In the genomic region with DNA sequence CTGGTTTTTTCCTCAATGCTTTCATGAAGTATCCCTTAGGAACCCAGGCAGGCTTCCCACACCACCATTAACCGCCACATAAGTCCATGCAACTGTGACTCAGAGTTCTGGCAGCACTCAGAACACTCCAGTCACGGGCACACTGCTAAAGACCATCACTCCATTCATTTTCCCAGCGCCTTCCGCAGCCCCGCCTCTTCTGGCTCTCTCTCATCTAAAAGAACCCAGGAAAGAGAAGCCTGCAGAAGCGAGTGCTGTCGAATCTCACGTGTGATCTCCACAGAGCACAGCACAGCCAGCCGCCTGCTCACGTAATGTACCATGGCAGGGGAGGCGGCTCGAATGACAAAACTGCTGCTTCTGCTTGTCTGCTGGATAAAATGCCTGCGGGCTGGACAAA, we compare ENCODE assay signal across 9 cellular contexts. TPM values are rescaled to one million over a fixed set of nuclear protein-coding genes. Genes with fewer than 3 reads are reported as not detected.
A peak's percentile ranks its signal among the peaks of the same experiment; 100 is the strongest.
DNase-seq lines count a peak whose midpoint lies in the region; ATAC-seq, FAIRE-seq and TF ChIP-seq lines count a peak whose summit lies in the region.
"Had no signal": no experiment of that assay in that cellular context is flagged by ENCODE, and none has a peak within 500 bp of the region (broad histone marks: within the 10 kb centered on the region; RNA-seq: fewer than 3 reads in every experiment).

No MANE protein-coding gene starts in this region.

- peak overlapping the region; percentile 76; the same call in 1 of the 2 replicates for H3K27ac ChIP-seq in SK-N-MC
- peak overlapping the region; percentile 95 for H3K27ac ChIP-seq in fibroblast of lung (ENCODE audit: insufficient read depth, low read length)
- H3K27ac ChIP-seq in small intestine (ENCODE audit: low read depth in 1 of 2, low read length in 1 of 2), result peak overlapping the region; percentile 84 to 90

- peak overlapping the region; percentile 51 for H3K9ac ChIP-seq in SK-N-MC (ENCODE audit: insufficient read length)
- H3K9ac ChIP-seq in fibroblast of lung (ENCODE audit: insufficient read depth, low read length), result peak overlapping the region; percentile 37

- TF ChIP-seq CTCF in fibroblast of lung (conservative IDR thresholded peaks at IDR 0.05 in 1 of 2, IDR thresholded peaks at IDR 0.05 in 1 of 2; ENCODE audit: low read depth in 1 of 2, low read length in 2 of 2), result no peak

- peak; percentile 59 for DNase-seq in DMS 273 (lab: John Stamatoyannopoulos, UW; ENCODE audit: unreplicated experiment)
- DNase-seq in DMS 273 treated with DMSO at 0.1 percent for 48 hours (lab: John Stamatoyannopoulos, UW), result no peak
- no peak for DNase-seq in SK-N-MC (ENCODE audit: low read depth, low spot score)
- DNase-seq in fibroblast of lung (ENCODE audit: low read depth in 2 of 2), result peak; percentile 95 to 98
- peak; percentile 55 for DNase-seq in small intestine
- no peak for DNase-seq in stimulated activated naive CD4-positive, alpha-beta T cell treated with Interleukin-2 at 50 U/mL for 16 hours (lab: John Stamatoyannopoulos, UW)
- DNase-seq: NCI-H1436 treated with DMSO at 0.1 percent for 48 hours had no signal

- no peak overlapping the region for H2AFZ ChIP-seq in fibroblast of lung (ENCODE audit: low read length)

- H3K9me3 ChIP-seq in SK-N-MC (ENCODE audit: low read depth, low read length), result no peaks in the 10 kb centered on the region
- no peaks in the 10 kb centered on the region for H3K9me3 ChIP-seq in fibroblast of lung (ENCODE audit: control insufficient read depth, insufficient read depth, low read depth, low read length)
- H3K9me3 ChIP-seq in small intestine (ENCODE audit: control insufficient read depth, low read depth), result no peaks in the 10 kb centered on the region

- H3K4me2 ChIP-seq in fibroblast of lung (ENCODE audit: extremely low read depth, insufficient read depth, low read length), result peak overlapping the region; percentile 62

- H3K4me3 ChIP-seq in SK-N-MC (peak overlapping the region; percentile 58), fibroblast of lung (replicated peaks in 1 of 4; ENCODE audit: control extremely low read depth in 1 of 4, insufficient read depth in 1 of 4, low read depth in 3 of 4, low read length in 4 of 4) (peak overlapping the region; percentile 5 to 29 (median 17)), small intestine (ENCODE audit: low read depth in 1 of 2, low read length in 2 of 2) (peak overlapping the region in 1 of 2 donors; percentile 15)

- H4K20me1 ChIP-seq in fibroblast of lung (ENCODE audit: control insufficient read depth, extremely low read depth, insufficient read depth, low read length), result no peaks in the 10 kb centered on the region

- H3K4me1 ChIP-seq in fibroblast of lung (ENCODE audit: control insufficient read depth, extremely low read depth, insufficient read depth, low read length) (peaks cover 14% of the 10 kb centered on the region), small intestine (ENCODE audit: control insufficient read depth in 2 of 2, insufficient read depth in 1 of 2, low read depth in 1 of 2, low read length in 1 of 2) (peaks cover 5 to 7% of the 10 kb centered on the region in 2 donors)

- H3K79me2 ChIP-seq in fibroblast of lung (ENCODE audit: control insufficient read depth, insufficient read depth, low read length), result peaks cover 5% of the 10 kb centered on the region

- FAIRE-seq in small intestine (lab: Jason Lieb, UNC), result no peak

- no peaks in the 10 kb centered on the region for H3K27me3 ChIP-seq in fibroblast of lung (ENCODE audit: control insufficient read depth, insufficient read depth, low read length)
- no peaks in the 10 kb centered on the region for H3K27me3 ChIP-seq in small intestine (ENCODE audit: control insufficient read depth in 2 of 2, insufficient read depth in 2 of 2, low read length in 2 of 2)

- 26 to 69% (median 46%) methylated on average over 13 of the region's 13 CpGs for WGBS in small intestine, 3 donors

- ATAC-seq in HG02884 (IDR thresholded peaks at IDR 0.05; ENCODE audit: unreplicated experiment) (no peak), GM18907 (IDR thresholded peaks at IDR 0.05; ENCODE audit: unreplicated experiment) (no peak)

- peaks cover 11% of the 10 kb centered on the region for H3K36me3 ChIP-seq in SK-N-MC (ENCODE audit: insufficient read depth, low read length)
- H3K36me3 ChIP-seq in fibroblast of lung (ENCODE audit: control insufficient read depth, insufficient read depth, low read length), result peaks cover 6% of the 10 kb centered on the region
- H3K36me3 ChIP-seq in small intestine (ENCODE audit: control insufficient read depth in 2 of 2, insufficient read depth in 2 of 2, low read length in 2 of 2), result no peaks in the 10 kb centered on the region

RNA-seq across cellular contexts. Expression of gene PSMG3, which starts 1.9 kb away (rescaled TPM):
- 19.3 and 21.3 TPM in 2 replicates for total RNA-seq in fibroblast of lung
- polyA plus RNA-seq in fibroblast of lung (24.6 and 31.3 TPM in 2 replicates), small intestine (10 to 100 TPM; 67.0 to 73.1 (median 72.7) TPM)
- polyA plus RNA-seq in fibroblast of lung (2012), result 23.8 and 35.5 TPM in 2 replicates
- polyA minus RNA-seq in fibroblast of lung (ENCODE audit: low replicate concordance), result 7.0 and 9.2 TPM in 2 replicates

RNA-seq across cellular contexts. Expression of gene TMEM184A, which starts 11.9 kb away (rescaled TPM):
- total RNA-seq in fibroblast of lung, result under 0.01 TPM in 2 replicates
- polyA plus RNA-seq in fibroblast of lung (0.05 and 0.10 TPM in 2 replicates), small intestine (10 to 100 TPM; 30.0 to 55.0 (median 37.4) TPM)
- polyA plus RNA-seq in fibroblast of lung (2012), result 0.09 and 0.36 TPM in 2 replicates
- 3.0 TPM in 1 of 2 replicates, not detected in the other for polyA minus RNA-seq in fibroblast of lung (ENCODE audit: low replicate concordance)

RNA-seq across cellular contexts. Expression of gene MAFK, which starts 37.4 kb away (rescaled TPM):
- 14.6 and 18.0 TPM in 2 replicates for total RNA-seq in fibroblast of lung
- polyA plus RNA-seq in fibroblast of lung (3.2 TPM in 2 replicates), small intestine (10 to 100 TPM; 26.1 to 34.2 (median 29.7) TPM)
- polyA plus RNA-seq in fibroblast of lung (2012), result 11.9 and 15.1 TPM in 2 replicates
- polyA minus RNA-seq in fibroblast of lung (ENCODE audit: low replicate concordance), result 4.1 and 4.6 TPM in 2 replicates

Comparison
In these comparisons a context has a peak if more than half of its experiments do, and no peak if none do; other contexts are left out.
1. DNase-seq: peak in DMS 273 (single experiment), fibroblast of lung (2 of 2) and small intestine (single experiment); none in DMS 273 treated with DMSO at 0.1 percent for 48 hours (single experiment), SK-N-MC (single experiment) and stimulated activated naive CD4-positive, alpha-beta T cell treated with Interleukin-2 at 50 U/mL for 16 hours (single experiment).
2. RNA of gene TMEM184A, which starts 11.9 kb away (polyA plus RNA-seq): 30.0 to 55.0 TPM in small intestine; 0.05 to 0.36 TPM in fibroblast of lung; every median in the first group is over 10 times any median in the second.
3. Peak in every context shown above with its lines, with median percentiles within 50 percentile points of each other: H3K27ac ChIP-seq.